Comparison of ENCODE assay signal across 8 cellular contexts in genomic region chr6:17281100-17281496, GRCh38. TPM values are rescaled to one million over a fixed set of nuclear protein-coding genes. Genes with fewer than 3 reads are reported as not detected.
DNase-seq lines count a peak whose midpoint lies in the region; ATAC-seq and TF ChIP-seq lines count a peak whose summit lies in the region.

RBM24 (plus strand) TSS chr6:17281361; CDS start chr6:17281582, 221 bp downstream.

- H3K27me3 ChIP-seq in PC-3 (ENCODE audit: low read length) (no peaks in the 10 kb centered on the region), brain microvascular endothelial cell (replicated peaks) (no peaks in the 10 kb centered on the region)

- no TSS peak for BruUV-seq in PC-3 (replicated peaks; lab: Mats Ljungman, UMichigan)

- intact Hi-C loops in PC-3 (cut with micrococcal nuclease): loop anchor here (1.0 kb wide), 2 partner anchors 85 to 303 kb away; no protein-coding TSS in a partner anchor

- H3K9me2 ChIP-seq in PC-3 (replicated peaks; ENCODE audit: low read length): no peaks in the 10 kb centered on the region

- no peaks in the 10 kb centered on the region for H3K79me2 ChIP-seq in PC-3 (ENCODE audit: low read length)

- POLR2A ChIA-PET in PC-3 (lab: Charles Lee; ENCODE audit: unreplicated experiment): no interaction called here

- H3K4me2 ChIP-seq in PC-3 (ENCODE audit: low read length): peak within 1 kb of the TSS; percentile 98

- H3F3A ChIP-seq in PC-3 (ENCODE audit: low read length, unreplicated experiment): peaks cover 5% of the 10 kb centered on the region

- H4K20me1 ChIP-seq in PC-3 (ENCODE audit: low read length): no peaks in the 10 kb centered on the region

- in situ Hi-C loops in brain microvascular endothelial cell (cut with HindIII; ENCODE audit: low pct_ligation_motif_present, low sequenced_read_pairs): no loop called here

- CTCF ChIA-PET in PC-3 (lab: Charles Lee): no interaction called here

- H3K36me3 ChIP-seq in PC-3 (ENCODE audit: low read depth, low read length): no peaks in the 10 kb centered on the region
- no peaks in the 10 kb centered on the region for H3K36me3 ChIP-seq in brain microvascular endothelial cell (replicated peaks)

- peak; percentile 26 for DNase-seq in NCI-H2029 (lab: John Stamatoyannopoulos, UW)
- DNase-seq in NCI-H2029 treated with DMSO at 0.1 percent for 48 hours (lab: John Stamatoyannopoulos, UW): no peak
- DNase-seq in PC-3: peak; percentile 78
- DNase-seq in brain microvascular endothelial cell: peak; percentile 64
- DNase-seq in retinal pigment epithelial cell (ENCODE audit: low read depth): no peak

- H3K4me3 ChIP-seq in PC-3 (ENCODE audit: low read length) (peak within 1 kb of the TSS; percentile 88), brain microvascular endothelial cell (ENCODE audit: low read depth, low read length) (peak within 1 kb of the TSS; percentile 69), iPS-11a (ENCODE audit: low read depth, low read length) (peak within 1 kb of the TSS; percentile 53), retinal pigment epithelial cell (ENCODE audit: low read length) (peak within 1 kb of the TSS; percentile 93)

- peaks cover 32% of the 10 kb centered on the region for H3K4me1 ChIP-seq in PC-3 (ENCODE audit: insufficient read depth, low read length)

- peak; percentile 36; the same call in 1 of the 2 replicates for TF ChIP-seq CTCF in PC-3 (conservative IDR thresholded peaks at IDR 0.05; ENCODE audit: low read depth, low read length)
- peak; percentile 63 for TF ChIP-seq CTCF in brain microvascular endothelial cell (IDR thresholded peaks at IDR 0.05; ENCODE audit: low read depth, low read length, missing control alignments)
- peak; percentile 44 for TF ChIP-seq CTCF in retinal pigment epithelial cell (conservative IDR thresholded peaks at IDR 0.05; ENCODE audit: low read depth, low read length)

- H3K9ac ChIP-seq in PC-3 (ENCODE audit: low read length): peak within 1 kb of the TSS; percentile 41

- H3K27ac ChIP-seq in PC-3 (ENCODE audit: low read length) (no peak within 1 kb of the TSS), brain microvascular endothelial cell (peak within 1 kb of the TSS; percentile 20)

- ATAC-seq in PC-3 (peak; percentile 65), GM19023 (IDR thresholded peaks at IDR 0.05; ENCODE audit: unreplicated experiment) (no peak), HG03095 (IDR thresholded peaks at IDR 0.05; ENCODE audit: unreplicated experiment) (no peak)

- peak within 1 kb of the TSS; percentile 98 for H2AFZ ChIP-seq in PC-3 (ENCODE audit: low read length)

- no peaks in the 10 kb centered on the region for H3K9me3 ChIP-seq in PC-3 (ENCODE audit: low read length)

RNA-seq across cellular contexts. Expression of gene RBM24, which starts in this region (rescaled TPM):
- 2.0 and 3.2 TPM in 2 replicates for total RNA-seq in PC-3 (2014; rRNA removed)

Comparison
In these comparisons a context has a peak if more than half of its experiments do, and no peak if none do; other contexts are left out.
1. DNase-seq: peak in NCI-H2029 (single experiment), PC-3 (single experiment) and brain microvascular endothelial cell (single experiment); none in NCI-H2029 treated with DMSO at 0.1 percent for 48 hours (single experiment) and retinal pigment epithelial cell (single experiment).
2. Peak in every context shown above with its lines, with median percentiles within 50 percentile points of each other: H3K4me3 ChIP-seq and CTCF ChIP-seq.